In genomic region chr9:134968011-134968822, GRCh38 we compare ENCODE assay signal across 1 cellular context.
TF ChIP-seq lines count a peak whose summit lies in the region.

No MANE protein-coding gene starts in this region.

TF ChIP-seq in SK-N-SH treated with all-trans-retinoic acid at 6 μM for 48 hours, 23 proteins besides CTCF, POLR2A, EP300 and RAD21 (continued from another document):
- TF ChIP-seq PATZ1 (CRISPR knock-in tag; IDR thresholded peaks at IDR 0.05; ENCODE audit: borderline replicate concordance) (no peak), ARNTL (CRISPR knock-in tag; IDR thresholded peaks at IDR 0.05; ENCODE audit: borderline replicate concordance, low read depth) (no peak), ZFP3 (CRISPR knock-in tag; IDR thresholded peaks at IDR 0.05) (no peak), ZNF565 (CRISPR knock-in tag; conservative IDR thresholded peaks at IDR 0.05; ENCODE audit: low read depth) (no peak), PPARA (CRISPR knock-in tag; IDR thresholded peaks at IDR 0.05; ENCODE audit: borderline replicate concordance) (no peak), ISL1 (CRISPR knock-in tag; IDR thresholded peaks at IDR 0.05) (no peak), ZNF8 (CRISPR knock-in tag; IDR thresholded peaks at IDR 0.05) (no peak), RARB (CRISPR knock-in tag; IDR thresholded peaks at IDR 0.05) (no peak), GLIS3 (CRISPR knock-in tag; IDR thresholded peaks at IDR 0.05) (no peak)
- TF ChIP-seq, protein P1, sequence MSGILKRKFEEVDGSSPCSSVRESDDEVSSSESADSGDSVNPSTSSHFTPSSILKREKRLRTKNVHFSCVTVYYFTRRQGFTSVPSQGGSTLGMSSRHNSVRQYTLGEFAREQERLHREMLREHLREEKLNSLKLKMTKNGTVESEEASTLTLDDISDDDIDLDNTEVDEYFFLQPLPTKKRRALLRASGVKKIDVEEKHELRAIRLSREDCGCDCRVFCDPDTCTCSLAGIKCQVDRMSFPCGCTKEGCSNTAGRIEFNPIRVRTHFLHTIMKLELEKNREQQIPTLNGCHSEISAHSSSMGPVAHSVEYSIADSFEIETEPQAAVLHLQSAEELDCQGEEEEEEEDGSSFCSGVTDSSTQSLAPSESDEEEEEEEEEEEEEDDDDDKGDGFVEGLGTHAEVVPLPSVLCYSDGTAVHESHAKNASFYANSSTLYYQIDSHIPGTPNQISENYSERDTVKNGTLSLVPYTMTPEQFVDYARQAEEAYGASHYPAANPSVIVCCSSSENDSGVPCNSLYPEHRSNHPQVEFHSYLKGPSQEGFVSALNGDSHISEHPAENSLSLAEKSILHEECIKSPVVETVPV (CRISPR knock-in tag; IDR thresholded peaks at IDR 0.05): no peak
